Comparison of ENCODE assay signal across 11 cellular contexts in the genomic region with DNA sequence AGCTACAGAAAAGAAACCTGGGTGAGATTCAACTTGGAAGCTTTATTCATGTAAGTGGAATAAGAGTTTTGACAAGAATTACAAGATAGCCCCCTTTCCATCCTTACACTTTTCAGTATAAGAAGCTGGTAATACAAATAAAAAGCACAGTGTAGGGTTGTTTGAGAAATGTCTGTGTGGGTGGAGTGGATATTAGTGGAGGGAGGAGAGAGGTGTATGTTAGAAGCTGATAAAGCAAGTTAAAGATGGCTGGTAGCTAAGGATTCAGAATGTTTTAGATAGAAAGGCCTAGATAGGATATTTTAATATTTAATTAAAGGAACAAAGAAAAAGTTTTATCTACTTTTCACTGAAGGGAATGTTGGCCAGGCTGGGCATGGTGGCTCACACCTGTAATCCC. TPM values are rescaled to one million over a fixed set of nuclear protein-coding genes. Genes with fewer than 3 reads are reported as not detected.
DNase-seq lines count a peak whose midpoint lies in the region; ATAC-seq, FAIRE-seq and TF ChIP-seq lines count a peak whose summit lies in the region.
"Had no signal": no experiment of that assay in that cellular context is flagged by ENCODE, and none has a peak within 500 bp of the region (broad histone marks: within the 10 kb centered on the region; RNA-seq: fewer than 3 reads in every experiment).

No MANE protein-coding gene starts in this region.

- H3K36me3 ChIP-seq in Peyer's patch (no peaks in the 10 kb centered on the region), stomach (no peaks in the 10 kb centered on the region)

- peak; percentile 24 for ATAC-seq in activated CD8-positive, alpha-beta memory T cell treated with anti-CD3 and anti-CD28 coated beads, Interleukin-2, amount 10 ng/mL, durations not matched to agents 7 days and 5 days
- no peak for ATAC-seq in HG02970 (IDR thresholded peaks at IDR 0.05; ENCODE audit: low FRiP score, unreplicated experiment)

- no peak overlapping the region for H3K4me3 Mint-ChIP-seq in activated CD8-positive, alpha-beta memory T cell treated with anti-CD3 and anti-CD28 coated beads, Interleukin-2, amount 10 ng/mL, durations not matched to agents 7 days and 5 days

- TF ChIP-seq CTCF in Peyer's patch (IDR thresholded peaks at IDR 0.05), result no peak
- TF ChIP-seq CTCF in stomach (IDR thresholded peaks at IDR 0.05), result no peak

- H3K27me3 ChIP-seq in Peyer's patch (no peaks in the 10 kb centered on the region), stomach (no peaks in the 10 kb centered on the region)

- TF ChIP-seq POLR2A in Peyer's patch (IDR thresholded peaks at IDR 0.05) (no peak), stomach (IDR thresholded peaks at IDR 0.05) (no peak)

- peaks cover 10% of the 10 kb centered on the region for H3K36me3 Mint-ChIP-seq in activated CD8-positive, alpha-beta memory T cell treated with anti-CD3 and anti-CD28 coated beads, Interleukin-2, amount 10 ng/mL, durations not matched to agents 7 days and 5 days

- peak overlapping the region; percentile 96 for H3K27ac Mint-ChIP-seq in activated CD8-positive, alpha-beta memory T cell treated with anti-CD3 and anti-CD28 coated beads, Interleukin-2, amount 10 ng/mL, durations not matched to agents 7 days and 5 days

- H3K4me1 ChIP-seq in Peyer's patch (peaks cover 0 to 20% (median 0%) of the 10 kb centered on the region in 4 donors), stomach (peaks cover 0 to 24% (median 7%) of the 10 kb centered on the region in 4 donors)

- no peaks in the 10 kb centered on the region for H3K9me3 ChIP-seq in Peyer's patch
- no peaks in the 10 kb centered on the region for H3K9me3 ChIP-seq in stomach

- no peaks in the 10 kb centered on the region for H3K27me3 Mint-ChIP-seq in activated CD8-positive, alpha-beta memory T cell treated with anti-CD3 and anti-CD28 coated beads, Interleukin-2, amount 10 ng/mL, durations not matched to agents 7 days and 5 days

- intact Hi-C loops in stomach (cut with DNase I; ENCODE audit: low total_unique reads), result no loop called here

- TF ChIP-seq EP300 in stomach (IDR thresholded peaks at IDR 0.05), result no peak

- H3K9me3 Mint-ChIP-seq in activated CD8-positive, alpha-beta memory T cell treated with anti-CD3 and anti-CD28 coated beads, Interleukin-2, amount 10 ng/mL, durations not matched to agents 7 days and 5 days (ENCODE audit: low read depth), result peaks cover 5% of the 10 kb centered on the region

- DNase-seq in activated CD8-positive, alpha-beta memory T cell treated with anti-CD3 and anti-CD28 coated beads, Interleukin-2, amount 10 ng/mL, durations not matched to agents 7 days and 5 days, result no peak
- DNase-seq in activated CD8-positive, alpha-beta memory T cell treated with anti-CD3 and anti-CD28 coated beads, Interleukin-2, amount 50 U/mL, for 48 hours, result no peak
- DNase-seq in Peyer's patch, result no peak
- no peak for DNase-seq in epithelial cell of prostate (ENCODE audit: low read depth, low spot score)
- DNase-seq in stomach, result no peak
- no peak for DNase-seq in RCC 7860 (ENCODE audit: low spot score)
- no peak for DNase-seq in D341Med (ENCODE audit: low spot score)
- DNase-seq: activated effector memory CD4-positive, alpha-beta T cell treated with Interleukin-2 at 50 U/mL for 16 hours; NCI-H1092; SHP77 treated with DMSO at 0.1 percent for 48 hours had no signal

- CTCF ChIA-PET in activated CD8-positive, alpha-beta memory T cell treated with anti-CD3 and anti-CD28 coated beads, Interleukin-2, amount 10 ng/mL, durations not matched to agents 7 days and 5 days (lab: Charles Lee), result interaction anchor here (0.6 to 5.5 kb wide), 8 partner anchors 10 to 369 kb away, joined by 3 to 38 read pairs (median 6); a partner anchor contains a TSS

- FAIRE-seq in RCC 7860 (lab: Jason Lieb, UNC), result no peak

- H3K4me3 ChIP-seq in Peyer's patch (no peak overlapping the region), stomach (no peak overlapping the region)

- H3K4me1 Mint-ChIP-seq in activated CD8-positive, alpha-beta memory T cell treated with anti-CD3 and anti-CD28 coated beads, Interleukin-2, amount 10 ng/mL, durations not matched to agents 7 days and 5 days, result peaks cover 49% of the 10 kb centered on the region

- H3K27ac ChIP-seq in Peyer's patch, result peak overlapping the region; percentile 34 to 70 (median 38)
- peak overlapping the region; percentile 94 for H3K27ac ChIP-seq in epithelial cell of prostate
- peak overlapping the region in 4 of 5 donors; percentile 40 to 73 (median 58) for H3K27ac ChIP-seq in stomach

RNA-seq across cellular contexts. Expression of a gene that starts 12.5 kb away (rescaled TPM):
- 1 to 10 TPM in 1 of 2 experiments, under 1 TPM in 1; 0.33 to 1.4 TPM for total RNA-seq in activated CD8-positive, alpha-beta memory T cell treated with anti-CD3 and anti-CD28 coated beads, Interleukin-2, amount 10 ng/mL, durations not matched to agents 7 days and 5 days
- total RNA-seq in Peyer's patch (1 to 10 TPM in 1 of 4 donors, under 1 TPM in 2, not detected in 1; 0.80 to 2.7 (median 0.83) TPM), stomach (10 to 100 TPM in 1 of 5 donors, 1 to 10 TPM in 3, not detected in 1; 2.6 to 36.6 (median 3.8) TPM)
- polyA plus RNA-seq in stomach, result under 1 TPM in 2 of 3 donors, not detected in 1; 0.08 to 0.25 TPM

Comparison
In these comparisons a context has a peak if more than half of its experiments do, and no peak if none do; other contexts are left out.
1. H3K27ac ChIP-seq: peak in every context shown above with its lines; median percentile 94 in epithelial cell of prostate; 58 in stomach; 38 in Peyer's patch.